In genomic region chr6:42813074-42813645, GRCh38 we compare ENCODE assay signal across 17 cellular contexts. TPM values are rescaled to one million over a fixed set of nuclear protein-coding genes. Genes with fewer than 3 reads are reported as not detected.
DNase-seq lines count a peak whose midpoint lies in the region; ATAC-seq and TF ChIP-seq lines count a peak whose summit lies in the region.
"Had no signal": no experiment of that assay in that cellular context is flagged by ENCODE, and none has a peak within 500 bp of the region (broad histone marks: within the 10 kb centered on the region; RNA-seq: fewer than 3 reads in every experiment).

No MANE protein-coding gene starts in this region.

- CTCF ChIA-PET in activated CD4-positive, alpha-beta T cell treated with anti-CD3 and anti-CD28 coated beads for 36 hours (lab: Charles Lee) = interaction anchor here (0.6 kb wide), 1 partner anchor 693 kb away, joined by 3 read pairs; no protein-coding TSS in a partner anchor
- CTCF ChIA-PET in activated naive CD4-positive, alpha-beta T cell treated with anti-CD3 and anti-CD28 coated beads for 36 hours (lab: Charles Lee) = interaction anchor here (0.7 kb wide), 1 partner anchor 8 kb away, joined by 3 read pairs; no protein-coding TSS in a partner anchor
- CTCF ChIA-PET in activated CD8-positive, alpha-beta memory T cell treated with anti-CD3 and anti-CD28 coated beads, Interleukin-2, amount 10 ng/mL, durations not matched to agents 7 days and 5 days (lab: Charles Lee) = interaction anchor here (1.0 kb wide), 1 partner anchor 42 kb away, joined by 3 read pairs; no protein-coding TSS in a partner anchor

- H3K4me1 Mint-ChIP-seq in activated CD4-positive, alpha-beta T cell treated with anti-CD3 and anti-CD28 coated beads for 36 hours = peaks cover 21% of the 10 kb centered on the region
- peaks cover 13% of the 10 kb centered on the region for H3K4me1 Mint-ChIP-seq in activated naive CD4-positive, alpha-beta T cell treated with anti-CD3 and anti-CD28 coated beads for 36 hours (ENCODE audit: low read depth)
- peaks cover 8% of the 10 kb centered on the region for H3K4me1 Mint-ChIP-seq in central memory CD8-positive, alpha-beta T cell
- peaks cover 19% of the 10 kb centered on the region for H3K4me1 Mint-ChIP-seq in stimulated activated naive CD8-positive, alpha-beta T cell treated with anti-CD3 and anti-CD28 coated beads, Interleukin-15, amount 100 ng/mL, for 72 hours
- H3K4me1 Mint-ChIP-seq in activated CD8-positive, alpha-beta memory T cell treated with anti-CD3 and anti-CD28 coated beads, Interleukin-2, amount 10 ng/mL, durations not matched to agents 7 days and 5 days = peaks cover 2% of the 10 kb centered on the region
- H3K4me1 Mint-ChIP-seq in natural killer cell = peaks cover 5% of the 10 kb centered on the region in 2 donors

- peak; percentile 36 for ATAC-seq in activated CD4-positive, alpha-beta T cell treated with anti-CD3 and anti-CD28 coated beads for 36 hours
- no peak for ATAC-seq in central memory CD8-positive, alpha-beta T cell (replicated peaks; ENCODE audit: extremely low read depth, poor library complexity, severe bottlenecking)
- ATAC-seq in stimulated activated naive CD8-positive, alpha-beta T cell treated with anti-CD3 and anti-CD28 coated beads, Interleukin-15, amount 100 ng/mL, for 72 hours = no peak
- ATAC-seq in activated CD8-positive, alpha-beta memory T cell treated with anti-CD3 and anti-CD28 coated beads, Interleukin-2, amount 10 ng/mL, durations not matched to agents 7 days and 5 days = no peak
- ATAC-seq in natural killer cell = no peak
- ATAC-seq: CD8-positive, alpha-beta T cell; GM23338 had no signal

- H3K27me3 Mint-ChIP-seq in activated CD4-positive, alpha-beta T cell treated with anti-CD3 and anti-CD28 coated beads for 36 hours = no peaks in the 10 kb centered on the region
- H3K27me3 Mint-ChIP-seq in activated naive CD4-positive, alpha-beta T cell treated with anti-CD3 and anti-CD28 coated beads for 36 hours (ENCODE audit: low read depth) = no peaks in the 10 kb centered on the region
- no peaks in the 10 kb centered on the region for H3K27me3 Mint-ChIP-seq in central memory CD8-positive, alpha-beta T cell
- no peaks in the 10 kb centered on the region for H3K27me3 Mint-ChIP-seq in stimulated activated naive CD8-positive, alpha-beta T cell treated with anti-CD3 and anti-CD28 coated beads, Interleukin-15, amount 100 ng/mL, for 72 hours
- H3K27me3 Mint-ChIP-seq in activated CD8-positive, alpha-beta memory T cell treated with anti-CD3 and anti-CD28 coated beads, Interleukin-2, amount 10 ng/mL, durations not matched to agents 7 days and 5 days = no peaks in the 10 kb centered on the region
- H3K27me3 Mint-ChIP-seq in natural killer cell (ENCODE audit: low read depth in 2 of 2) = no peaks in the 10 kb centered on the region

- H3K36me3 Mint-ChIP-seq in activated CD4-positive, alpha-beta T cell treated with anti-CD3 and anti-CD28 coated beads for 36 hours (ENCODE audit: low read depth) = peaks cover 3% of the 10 kb centered on the region
- peaks cover 4% of the 10 kb centered on the region for H3K36me3 Mint-ChIP-seq in activated naive CD4-positive, alpha-beta T cell treated with anti-CD3 and anti-CD28 coated beads for 36 hours (ENCODE audit: low read depth)
- H3K36me3 Mint-ChIP-seq in central memory CD8-positive, alpha-beta T cell (ENCODE audit: insufficient read depth) = peaks cover 15% of the 10 kb centered on the region
- peaks cover 9% of the 10 kb centered on the region for H3K36me3 Mint-ChIP-seq in activated CD8-positive, alpha-beta memory T cell treated with anti-CD3 and anti-CD28 coated beads, Interleukin-2, amount 10 ng/mL, durations not matched to agents 7 days and 5 days
- H3K36me3 Mint-ChIP-seq in natural killer cell = no peaks in the 10 kb centered on the region

- H3K9me3 Mint-ChIP-seq in activated CD4-positive, alpha-beta T cell treated with anti-CD3 and anti-CD28 coated beads for 36 hours (ENCODE audit: low read depth) = no peaks in the 10 kb centered on the region
- no peaks in the 10 kb centered on the region for H3K9me3 Mint-ChIP-seq in activated naive CD4-positive, alpha-beta T cell treated with anti-CD3 and anti-CD28 coated beads for 36 hours
- no peaks in the 10 kb centered on the region for H3K9me3 Mint-ChIP-seq in central memory CD8-positive, alpha-beta T cell
- no peaks in the 10 kb centered on the region for H3K9me3 Mint-ChIP-seq in stimulated activated naive CD8-positive, alpha-beta T cell treated with anti-CD3 and anti-CD28 coated beads, Interleukin-15, amount 100 ng/mL, for 72 hours
- H3K9me3 Mint-ChIP-seq in activated CD8-positive, alpha-beta memory T cell treated with anti-CD3 and anti-CD28 coated beads, Interleukin-2, amount 10 ng/mL, durations not matched to agents 7 days and 5 days (ENCODE audit: low read depth) = no peaks in the 10 kb centered on the region
- H3K9me3 Mint-ChIP-seq in natural killer cell = no peaks in the 10 kb centered on the region
- H3K9me3 Mint-ChIP-seq: CD8-positive, alpha-beta T cell; GM23338 had no signal

- H3K27ac Mint-ChIP-seq in activated CD4-positive, alpha-beta T cell treated with anti-CD3 and anti-CD28 coated beads for 36 hours = peak overlapping the region; percentile 65
- H3K27ac Mint-ChIP-seq in activated naive CD4-positive, alpha-beta T cell treated with anti-CD3 and anti-CD28 coated beads for 36 hours = peak overlapping the region; percentile 31
- H3K27ac Mint-ChIP-seq in central memory CD8-positive, alpha-beta T cell (ENCODE audit: low read depth) = peak overlapping the region; percentile 49
- no peak overlapping the region for H3K27ac Mint-ChIP-seq in stimulated activated naive CD8-positive, alpha-beta T cell treated with anti-CD3 and anti-CD28 coated beads, Interleukin-15, amount 100 ng/mL, for 72 hours
- H3K27ac Mint-ChIP-seq in activated CD8-positive, alpha-beta memory T cell treated with anti-CD3 and anti-CD28 coated beads, Interleukin-2, amount 10 ng/mL, durations not matched to agents 7 days and 5 days = no peak overlapping the region
- H3K27ac Mint-ChIP-seq in natural killer cell = no peak overlapping the region
- H3K27ac Mint-ChIP-seq: CD8-positive, alpha-beta T cell; GM23338 had no signal

- no peak for DNase-seq in activated CD4-positive, alpha-beta T cell treated with anti-CD3 and anti-CD28 coated beads for 36 hours
- DNase-seq in activated CD4-positive, alpha-beta T cell treated with anti-CD3 and anti-CD28 coated beads, Interleukin-2, amount 50 U/mL, for 4 hours = no peak
- no peak for DNase-seq in activated naive CD4-positive, alpha-beta T cell treated with anti-CD3 and anti-CD28 coated beads for 36 hours
- DNase-seq in activated naive CD4-positive, alpha-beta T cell treated with anti-CD3 and anti-CD28 coated beads, Interleukin-2, amount 50 U/mL, for 16 hours = no peak
- DNase-seq in central memory CD8-positive, alpha-beta T cell (ENCODE audit: low spot score in 2 of 2) = no peak
- DNase-seq in stimulated activated naive CD8-positive, alpha-beta T cell treated with anti-CD3 and anti-CD28 coated beads, Interleukin-15, amount 100 ng/mL, for 72 hours = no peak
- no peak for DNase-seq in activated CD8-positive, alpha-beta memory T cell treated with anti-CD3 and anti-CD28 coated beads, Interleukin-2, amount 10 ng/mL, durations not matched to agents 7 days and 5 days
- DNase-seq in natural killer cell = no peak
- DNase-seq: 8988T; CD8-positive, alpha-beta T cell; Kasumi-1; NCI-H1694; NCI-H2081; NCI-H2171 treated with DMSO at 0.1 percent for 48 hours; NCI-H526; Peyer's patch had no signal

- intact Hi-C loops in activated CD4-positive, alpha-beta T cell treated with anti-CD3 and anti-CD28 coated beads for 36 hours (cut with DNase I, micrococcal nuclease) = no loop called here
- intact Hi-C loops in activated naive CD4-positive, alpha-beta T cell treated with anti-CD3 and anti-CD28 coated beads for 36 hours (cut with micrococcal nuclease) = no loop called here
- intact Hi-C loops in natural killer cell (cut with micrococcal nuclease) = no loop called here

- POLR2A ChIA-PET in activated CD4-positive, alpha-beta T cell treated with anti-CD3 and anti-CD28 coated beads for 36 hours (lab: Charles Lee) = no interaction called here

- TF ChIP-seq CTCF in natural killer cell (IDR thresholded peaks at IDR 0.05) = no peak

- H3K4me3 Mint-ChIP-seq in activated CD4-positive, alpha-beta T cell treated with anti-CD3 and anti-CD28 coated beads for 36 hours = no peak overlapping the region
- H3K4me3 Mint-ChIP-seq in activated naive CD4-positive, alpha-beta T cell treated with anti-CD3 and anti-CD28 coated beads for 36 hours = no peak overlapping the region
- H3K4me3 Mint-ChIP-seq in central memory CD8-positive, alpha-beta T cell = no peak overlapping the region
- peak overlapping the region; percentile 21 to 26 for H3K4me3 Mint-ChIP-seq in stimulated activated naive CD8-positive, alpha-beta T cell treated with anti-CD3 and anti-CD28 coated beads, Interleukin-15, amount 100 ng/mL, for 72 hours
- no peak overlapping the region for H3K4me3 Mint-ChIP-seq in activated CD8-positive, alpha-beta memory T cell treated with anti-CD3 and anti-CD28 coated beads, Interleukin-2, amount 10 ng/mL, durations not matched to agents 7 days and 5 days
- H3K4me3 Mint-ChIP-seq in natural killer cell = no peak overlapping the region
- H3K4me3 Mint-ChIP-seq: CD8-positive, alpha-beta T cell; GM23338 had no signal

RNA-seq across cellular contexts. Expression of gene BICRAL, which starts 31.3 kb away (rescaled TPM):
- total RNA-seq in activated CD4-positive, alpha-beta T cell treated with anti-CD3 and anti-CD28 coated beads for 36 hours = 10 to 100 TPM; 11.5 to 14.3 TPM
- total RNA-seq in activated naive CD4-positive, alpha-beta T cell treated with anti-CD3 and anti-CD28 coated beads for 36 hours = 1 to 10 TPM; 7.8 to 7.9 TPM
- total RNA-seq in activated CD8-positive, alpha-beta memory T cell treated with anti-CD3 and anti-CD28 coated beads, Interleukin-2, amount 10 ng/mL, durations not matched to agents 7 days and 5 days = 10 to 100 TPM; 22.9 to 24.3 TPM
- total RNA-seq in natural killer cell = 10 to 100 TPM; 31.1 to 43.4 (median 37.1) TPM

Comparison
In these comparisons a context has a peak if more than half of its experiments do, and no peak if none do; other contexts are left out.
1. H3K27ac Mint-ChIP-seq: peak in activated CD4-positive, alpha-beta T cell treated with anti-CD3 and anti-CD28 coated beads for 36 hours (single experiment), activated naive CD4-positive, alpha-beta T cell treated with anti-CD3 and anti-CD28 coated beads for 36 hours (single experiment) and central memory CD8-positive, alpha-beta T cell (single experiment); none in stimulated activated naive CD8-positive, alpha-beta T cell treated with anti-CD3 and anti-CD28 coated beads, Interleukin-15, amount 100 ng/mL, for 72 hours (0 of 2), activated CD8-positive, alpha-beta memory T cell treated with anti-CD3 and anti-CD28 coated beads, Interleukin-2, amount 10 ng/mL, durations not matched to agents 7 days and 5 days (single experiment) and natural killer cell (0 of 2).
2. H3K4me3 Mint-ChIP-seq: peak in stimulated activated naive CD8-positive, alpha-beta T cell treated with anti-CD3 and anti-CD28 coated beads, Interleukin-15, amount 100 ng/mL, for 72 hours (2 of 2); none in activated CD4-positive, alpha-beta T cell treated with anti-CD3 and anti-CD28 coated beads for 36 hours (single experiment), activated naive CD4-positive, alpha-beta T cell treated with anti-CD3 and anti-CD28 coated beads for 36 hours (single experiment), central memory CD8-positive, alpha-beta T cell (single experiment), activated CD8-positive, alpha-beta memory T cell treated with anti-CD3 and anti-CD28 coated beads, Interleukin-2, amount 10 ng/mL, durations not matched to agents 7 days and 5 days (single experiment) and natural killer cell (single experiment).